In genomic region chr1:78045850-78046778, GRCh38 we compare ENCODE assay signal across 8 cellular contexts. TPM values are rescaled to one million over a fixed set of nuclear protein-coding genes. Genes with fewer than 3 reads are reported as not detected.
DNase-seq lines count a peak whose midpoint lies in the region; ATAC-seq and TF ChIP-seq lines count a peak whose summit lies in the region.

Gene GIPC2 (plus strand): TSS chr1:78045966. CDS start chr1:78046095, 129 bp downstream.

- peaks cover 24 to 47% (median 46%) of the 10 kb centered on the region in 5 donors for H3K27me3 Mint-ChIP-seq in naive thymus-derived CD8-positive, alpha-beta T cell
- peaks cover 57% of the 10 kb centered on the region for H3K27me3 Mint-ChIP-seq in type B pancreatic cell

- H3K36me3 ChIP-seq in esophagus squamous epithelium = no peaks in the 10 kb centered on the region

- no peak for TF ChIP-seq POLR2A in esophagus squamous epithelium (IDR thresholded peaks at IDR 0.05)

- no peaks in the 10 kb centered on the region for H3K9me3 Mint-ChIP-seq in naive thymus-derived CD8-positive, alpha-beta T cell
- no peaks in the 10 kb centered on the region for H3K9me3 Mint-ChIP-seq in type B pancreatic cell

- H3K27ac ChIP-seq in esophagus squamous epithelium = peak within 1 kb of the TSS; percentile 72 to 83 (median 72)

- peak within 1 kb of the TSS in 4 of 10 donors; percentile 13 to 75 (median 42) for H3K27ac Mint-ChIP-seq in naive thymus-derived CD8-positive, alpha-beta T cell
- H3K27ac Mint-ChIP-seq in type B pancreatic cell = peak within 1 kb of the TSS; percentile 57

- DNase-seq in Right ventricle myocardium inferior (ENCODE audit: missing footprints) = peak; percentile 69
- no peak for DNase-seq in cardiac septum (ENCODE audit: low spot score)
- peak; percentile 2 for DNase-seq in activated CD4-positive, alpha-beta T cell treated with anti-CD3 and anti-CD28 coated beads, Interleukin-2, amount 50 U/mL, for 4 hours
- DNase-seq in esophagus squamous epithelium (lab: John Stamatoyannopoulos, UW) = no peak
- peak in 8 of 10 donors; percentile 1 to 63 (median 27) for DNase-seq in naive thymus-derived CD8-positive, alpha-beta T cell
- peak; percentile 67 for DNase-seq in type B pancreatic cell (ENCODE audit: extremely low spot score, unreplicated experiment)
- DNase-seq in GOT3 (lab: John Stamatoyannopoulos, UW) = no peak
- DNase-seq in COR-L47 (lab: John Stamatoyannopoulos, UW) = no peak

- TF ChIP-seq CTCF in esophagus squamous epithelium (IDR thresholded peaks at IDR 0.05) (no peak), type B pancreatic cell (conservative IDR thresholded peaks at IDR 0.05) (no peak)

- WGBS in esophagus squamous epithelium, 2 donors = 1 to 16% methylated on average over 35 to 42 of the region's 91 CpGs

- intact Hi-C loops in Right ventricle myocardium inferior (cut with DNase I) = loop anchor here (1.0 to 5.0 kb wide), 3 partner anchors 41 to 67 kb away; partner anchors contain the start of gene FUBP1
- intact Hi-C loops in cardiac septum (cut with DNase I) = loop anchor here (2.0 to 5.0 kb wide), 3 partner anchors 39 to 67 kb away; partner anchors contain the start of gene FUBP1
- intact Hi-C loops in esophagus squamous epithelium (cut with DNase I) = no loop called here

- peaks cover 0 to 21% (median 0%) of the 10 kb centered on the region in 4 donors for H3K27me3 ChIP-seq in esophagus squamous epithelium

- no peaks in the 10 kb centered on the region for H3K9me3 ChIP-seq in esophagus squamous epithelium

- peaks cover 16 to 20% (median 18%) of the 10 kb centered on the region in 4 donors for H3K4me1 Mint-ChIP-seq in naive thymus-derived CD8-positive, alpha-beta T cell
- peaks cover 13% of the 10 kb centered on the region for H3K4me1 Mint-ChIP-seq in type B pancreatic cell (ENCODE audit: unreplicated experiment)

- peak within 1 kb of the TSS; percentile 64 to 90 (median 82) for H3K4me3 Mint-ChIP-seq in naive thymus-derived CD8-positive, alpha-beta T cell
- peak within 1 kb of the TSS; percentile 88 for H3K4me3 Mint-ChIP-seq in type B pancreatic cell

- H3K36me3 Mint-ChIP-seq in naive thymus-derived CD8-positive, alpha-beta T cell = peaks cover 0 to 7% (median 0%) of the 10 kb centered on the region in 3 donors
- H3K36me3 Mint-ChIP-seq in type B pancreatic cell = no peaks in the 10 kb centered on the region

- H3K4me3 ChIP-seq in esophagus squamous epithelium = peak within 1 kb of the TSS; percentile 53 to 79 (median 66)

- H3K4me1 ChIP-seq in esophagus squamous epithelium = peaks cover 0 to 21% (median 5%) of the 10 kb centered on the region in 3 donors

- ATAC-seq in Right ventricle myocardium inferior = peak; percentile 49
- ATAC-seq in naive thymus-derived CD8-positive, alpha-beta T cell = peak; percentile 74 to 77

- POLR2A ChIA-PET in naive thymus-derived CD8-positive, alpha-beta T cell (lab: Charles Lee) = interaction anchor here (0.7 kb wide), 2 partner anchors 64 to 68 kb away, joined by 3 read pairs; partner anchors contain the start of gene FUBP1

RNA-seq across cellular contexts. Expression of gene GIPC2, which starts in this region (rescaled TPM):
- 2.5 TPM for total RNA-seq in Right ventricle myocardium inferior
- 4.0 TPM for total RNA-seq in cardiac septum
- total RNA-seq in esophagus squamous epithelium = 1 to 10 TPM; 2.8 to 4.2 (median 3.7) TPM
- under 1 TPM; 0.26 to 0.52 TPM for total RNA-seq in naive thymus-derived CD8-positive, alpha-beta T cell
- polyA plus RNA-seq in naive thymus-derived CD8-positive, alpha-beta T cell = under 1 TPM; 0.05 to 0.39 (median 0.18) TPM
- 2.9 and 4.8 TPM in 2 replicates for total RNA-seq in type B pancreatic cell (ENCODE audit: low replicate concordance)

Comparison
In these comparisons a context has a peak if more than half of its experiments do, and no peak if none do; other contexts are left out.
1. DNase-seq: peak in Right ventricle myocardium inferior (single experiment), activated CD4-positive, alpha-beta T cell treated with anti-CD3 and anti-CD28 coated beads, Interleukin-2, amount 50 U/mL, for 4 hours (2 of 2) and type B pancreatic cell (single experiment); none in cardiac septum (single experiment), esophagus squamous epithelium (single experiment), GOT3 (single experiment) and COR-L47 (single experiment).
2. Peak in DNase-seq and ATAC-seq in naive thymus-derived CD8-positive, alpha-beta T cell; RNA of the gene not detected or under 1 TPM.